In the genomic region with DNA sequence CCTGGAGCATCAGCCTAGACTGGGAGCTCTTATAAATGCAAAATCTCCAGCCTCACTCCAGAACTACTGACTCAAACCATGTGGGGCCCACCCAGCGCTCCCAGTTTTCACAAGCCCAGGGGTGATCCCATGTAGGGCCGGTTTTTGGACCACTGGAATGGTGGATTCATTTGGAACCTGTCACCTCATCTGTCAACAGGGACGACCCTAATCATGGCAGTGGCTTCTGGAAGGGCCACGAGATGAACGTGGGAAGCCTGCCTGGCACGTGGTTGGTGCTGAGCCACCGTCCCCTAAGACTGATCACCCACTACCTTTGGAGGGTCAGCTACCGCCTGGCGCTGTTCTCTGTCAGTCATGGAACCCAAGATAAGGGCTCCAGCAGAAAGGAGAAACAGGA, we compare ENCODE assay signal across 12 cellular contexts. TPM values are rescaled to one million over a fixed set of nuclear protein-coding genes. Genes with fewer than 3 reads are reported as not detected.
DNase-seq lines count a peak whose midpoint lies in the region; ATAC-seq and TF ChIP-seq lines count a peak whose summit lies in the region.
"Had no signal": no experiment of that assay in that cellular context is flagged by ENCODE, and none has a peak within 500 bp of the region (broad histone marks: within the 10 kb centered on the region; RNA-seq: fewer than 3 reads in every experiment).

No MANE protein-coding gene starts in this region.

- peak overlapping the region in 4 of 11 experiments; percentile 53 to 77 (median 64); a peak in 8 of 22 replicates for H3K9ac ChIP-seq in BLaER1 treated with 17β-estradiol and CSF1 and Interleukin-3, amounts not matched to agents 10 nM and 100 nM

- no peak overlapping the region for H3K27ac Mint-ChIP-seq in GM23338

- H3K27me3 Mint-ChIP-seq in GM23338 (ENCODE audit: insufficient read depth, low read depth, poor library complexity) = peaks cover 19% of the 10 kb centered on the region

- ATAC-seq in GM23338 = no peak
- no peak for ATAC-seq in HG02759 (IDR thresholded peaks at IDR 0.05; ENCODE audit: unreplicated experiment)
- no peak for ATAC-seq in HG03135 (IDR thresholded peaks at IDR 0.05; ENCODE audit: unreplicated experiment)

- no peak for DNase-seq in GM23338 (ENCODE audit: low spot score)
- no peak for DNase-seq in ascending aorta (ENCODE audit: low spot score in 2 of 2)
- DNase-seq in ovary = no peak
- DNase-seq in NOMO-1 treated with DMSO at 0.1 percent for 48 hours (lab: John Stamatoyannopoulos, UW; ENCODE audit: unreplicated experiment) = no peak
- DNase-seq in stimulated activated CD4-positive, alpha-beta T cell treated with anti-CD3 and anti-CD28 coated beads, Interleukin-4, amount 100 ng/mL, for 24 hours = no peak
- DNase-seq: Calu3, kidney, NCI-H226, thyroid gland had no signal

- peaks cover 20% of the 10 kb centered on the region for H3K4me1 Mint-ChIP-seq in GM23338

- H4K20me1 ChIP-seq in BLaER1 treated with 17β-estradiol and CSF1 and Interleukin-3, amounts not matched to agents 10 nM and 100 nM = no peaks in the 10 kb centered on the region
- H4K20me1 ChIP-seq in GM23338 (replicated peaks; ENCODE audit: insufficient read depth) = no peaks in the 10 kb centered on the region

- H3K27ac ChIP-seq in BLaER1 treated with 17β-estradiol and CSF1 and Interleukin-3, amounts not matched to agents 10 nM and 100 nM = peak overlapping the region in 8 of 11 experiments; percentile 52 to 94 (median 85); a peak in 16 of 22 replicates
- no peak overlapping the region for H3K27ac ChIP-seq in GM23338 (ENCODE audit: low read depth)
- peak overlapping the region; percentile 90 for H3K27ac ChIP-seq in ascending aorta
- peak overlapping the region; percentile 66 to 80 for H3K27ac ChIP-seq in ovary

- no peaks in the 10 kb centered on the region for H3K9me3 Mint-ChIP-seq in GM23338

- no peaks in the 10 kb centered on the region for H3K36me3 Mint-ChIP-seq in GM23338 (ENCODE audit: low read depth)

- no peak for TF ChIP-seq EP300 in ovary (IDR thresholded peaks at IDR 0.05)

- no peak overlapping the region for H3K4me3 ChIP-seq in BLaER1 treated with 17β-estradiol and CSF1 and Interleukin-3, amounts not matched to agents 10 nM and 100 nM
- H3K4me3 ChIP-seq in GM23338 (peak overlapping the region; percentile 57), ascending aorta (no peak overlapping the region), ovary (no peak overlapping the region)
- H3K4me3 ChIP-seq: thyroid gland had no signal

- peak overlapping the region in 10 of 11 experiments; percentile 49 to 94 (median 80); a peak in 17 of 22 replicates for H3K4me2 ChIP-seq in BLaER1 treated with 17β-estradiol and CSF1 and Interleukin-3, amounts not matched to agents 10 nM and 100 nM
- H3K4me2 ChIP-seq in GM23338 = peak overlapping the region; percentile 85

- H3K4me3 Mint-ChIP-seq in GM23338 = peak overlapping the region; percentile 32; the same call in 1 of the 3 replicates

- peaks cover 51 to 100% (median 96%) of the 10 kb centered on the region in 10 experiments for H3K4me1 ChIP-seq in BLaER1 treated with 17β-estradiol and CSF1 and Interleukin-3, amounts not matched to agents 10 nM and 100 nM
- H3K4me1 ChIP-seq in GM23338 (ENCODE audit: insufficient read depth) (peaks cover 9% of the 10 kb centered on the region; the same call in 1 of the 2 replicates), ascending aorta (peaks cover 7 to 41% of the 10 kb centered on the region in 2 donors), ovary (ENCODE audit: insufficient read depth) (peaks cover 5% of the 10 kb centered on the region)

- peak overlapping the region; percentile 99 for H2AFZ ChIP-seq in GM23338

- no peaks in the 10 kb centered on the region for H3K9me2 ChIP-seq in GM23338 (ENCODE audit: insufficient read depth)

- H3K9me3 ChIP-seq in BLaER1 treated with 17β-estradiol and CSF1 and Interleukin-3, amounts not matched to agents 10 nM and 100 nM (replicated peaks in 1 of 11) = peaks cover 0 to 4% (median 0%) of the 10 kb centered on the region in 11 experiments; a peak in 2 of 22 replicates
- H3K9me3 ChIP-seq in ascending aorta (no peaks in the 10 kb centered on the region), ovary (no peaks in the 10 kb centered on the region)
- H3K9me3 ChIP-seq: thyroid gland had no signal

- no peaks in the 10 kb centered on the region for H3K27me3 ChIP-seq in BLaER1 treated with 17β-estradiol and CSF1 and Interleukin-3, amounts not matched to agents 10 nM and 100 nM
- H3K27me3 ChIP-seq in GM23338 (ENCODE audit: insufficient read depth) (peaks cover 21% of the 10 kb centered on the region), ascending aorta (no peaks in the 10 kb centered on the region), ovary (no peaks in the 10 kb centered on the region)
- H3K27me3 ChIP-seq: thyroid gland had no signal

- WGBS in ovary, 3 donors = 82 to 90% (median 83%) methylated on average over 9 of the region's 9 CpGs

- TF ChIP-seq POLR2A in ovary (IDR thresholded peaks at IDR 0.05) = no peak

- H3F3A ChIP-seq in GM23338 (replicated peaks; ENCODE audit: low read depth) = peaks cover 8% of the 10 kb centered on the region

- intact Hi-C loops in ascending aorta (cut with DNase I) = loop anchor here (1.0 to 2.0 kb wide), 2 partner anchors 18 to 21 kb away; no protein-coding TSS in a partner anchor
- intact Hi-C loops in ovary (cut with DNase I) = no loop called here

- H3K79me2 ChIP-seq in GM23338 (replicated peaks; ENCODE audit: insufficient read depth) = no peaks in the 10 kb centered on the region

- H3K36me3 ChIP-seq in BLaER1 treated with 17β-estradiol and CSF1 and Interleukin-3, amounts not matched to agents 10 nM and 100 nM = no peaks in the 10 kb centered on the region
- no peaks in the 10 kb centered on the region for H3K36me3 ChIP-seq in GM23338 (ENCODE audit: insufficient read depth)
- no peaks in the 10 kb centered on the region for H3K36me3 ChIP-seq in ascending aorta
- no peaks in the 10 kb centered on the region for H3K36me3 ChIP-seq in ovary
- H3K36me3 ChIP-seq: thyroid gland had no signal

- TF ChIP-seq CTCF in GM23338 (conservative IDR thresholded peaks at IDR 0.05; ENCODE audit: low read depth in 2 of 2) (no peak), ascending aorta (IDR thresholded peaks at IDR 0.05) (no peak), ovary (IDR thresholded peaks at IDR 0.05) (no peak)

TF ChIP-seq in GM23338, 12 proteins besides CTCF, POLR2A, EP300 and RAD21 (continues in another document):
- TF ChIP-seq ZNF331 (CRISPR knock-in tag; IDR thresholded peaks at IDR 0.05; ENCODE audit: low read depth) (no peak), STAT1 (IDR thresholded peaks at IDR 0.05; ENCODE audit: unreplicated experiment) (no peak), EZH2 (IDR thresholded peaks at IDR 0.05; ENCODE audit: low read depth, unreplicated experiment) (no peak), POLR2AphosphoS5 (IDR thresholded peaks at IDR 0.05; ENCODE audit: low read depth) (no peak), CREB1 (CRISPR knock-in tag; IDR thresholded peaks at IDR 0.05; ENCODE audit: low read depth) (no peak), JUNB (IDR thresholded peaks at IDR 0.05; ENCODE audit: unreplicated experiment) (no peak)
- TF ChIP-seq, protein P1, sequence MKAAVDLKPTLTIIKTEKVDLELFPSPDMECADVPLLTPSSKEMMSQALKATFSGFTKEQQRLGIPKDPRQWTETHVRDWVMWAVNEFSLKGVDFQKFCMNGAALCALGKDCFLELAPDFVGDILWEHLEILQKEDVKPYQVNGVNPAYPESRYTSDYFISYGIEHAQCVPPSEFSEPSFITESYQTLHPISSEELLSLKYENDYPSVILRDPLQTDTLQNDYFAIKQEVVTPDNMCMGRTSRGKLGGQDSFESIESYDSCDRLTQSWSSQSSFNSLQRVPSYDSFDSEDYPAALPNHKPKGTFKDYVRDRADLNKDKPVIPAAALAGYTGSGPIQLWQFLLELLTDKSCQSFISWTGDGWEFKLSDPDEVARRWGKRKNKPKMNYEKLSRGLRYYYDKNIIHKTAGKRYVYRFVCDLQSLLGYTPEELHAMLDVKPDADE (IDR thresholded peaks at IDR 0.05) = no peak
- TF ChIP-seq, protein P2, sequence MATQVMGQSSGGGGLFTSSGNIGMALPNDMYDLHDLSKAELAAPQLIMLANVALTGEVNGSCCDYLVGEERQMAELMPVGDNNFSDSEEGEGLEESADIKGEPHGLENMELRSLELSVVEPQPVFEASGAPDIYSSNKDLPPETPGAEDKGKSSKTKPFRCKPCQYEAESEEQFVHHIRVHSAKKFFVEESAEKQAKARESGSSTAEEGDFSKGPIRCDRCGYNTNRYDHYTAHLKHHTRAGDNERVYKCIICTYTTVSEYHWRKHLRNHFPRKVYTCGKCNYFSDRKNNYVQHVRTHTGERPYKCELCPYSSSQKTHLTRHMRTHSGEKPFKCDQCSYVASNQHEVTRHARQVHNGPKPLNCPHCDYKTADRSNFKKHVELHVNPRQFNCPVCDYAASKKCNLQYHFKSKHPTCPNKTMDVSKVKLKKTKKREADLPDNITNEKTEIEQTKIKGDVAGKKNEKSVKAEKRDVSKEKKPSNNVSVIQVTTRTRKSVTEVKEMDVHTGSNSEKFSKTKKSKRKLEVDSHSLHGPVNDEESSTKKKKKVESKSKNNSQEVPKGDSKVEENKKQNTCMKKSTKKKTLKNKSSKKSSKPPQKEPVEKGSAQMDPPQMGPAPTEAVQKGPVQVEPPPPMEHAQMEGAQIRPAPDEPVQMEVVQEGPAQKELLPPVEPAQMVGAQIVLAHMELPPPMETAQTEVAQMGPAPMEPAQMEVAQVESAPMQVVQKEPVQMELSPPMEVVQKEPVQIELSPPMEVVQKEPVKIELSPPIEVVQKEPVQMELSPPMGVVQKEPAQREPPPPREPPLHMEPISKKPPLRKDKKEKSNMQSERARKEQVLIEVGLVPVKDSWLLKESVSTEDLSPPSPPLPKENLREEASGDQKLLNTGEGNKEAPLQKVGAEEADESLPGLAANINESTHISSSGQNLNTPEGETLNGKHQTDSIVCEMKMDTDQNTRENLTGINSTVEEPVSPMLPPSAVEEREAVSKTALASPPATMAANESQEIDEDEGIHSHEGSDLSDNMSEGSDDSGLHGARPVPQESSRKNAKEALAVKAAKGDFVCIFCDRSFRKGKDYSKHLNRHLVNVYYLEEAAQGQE (IDR thresholded peaks at IDR 0.05; ENCODE audit: unreplicated experiment) = no peak

RNA-seq across cellular contexts. Expression of a gene that starts 16.9 kb away (rescaled TPM):
- 31.0 and 33.7 TPM in 2 replicates for total RNA-seq in GM23338 (2014; rRNA removed; shearing (Covaris generic))
- polyA plus RNA-seq in GM23338 (2016; fragmentation: Nextera tagmentation; extraction: Ambion mirVana) (13.1 and 16.8 TPM in 2 replicates), ovary (10 to 100 TPM; 24.1 to 26.6 TPM)
- total RNA-seq in ascending aorta (33.0 TPM), ovary (10 to 100 TPM; 16.8 to 56.0 (median 42.8) TPM)

RNA-seq across cellular contexts. Expression of a gene that starts 32.7 kb away (rescaled TPM):
- total RNA-seq in GM23338 (2014; rRNA removed; shearing (Covaris generic)) = 1.0 and 1.4 TPM in 2 replicates
- polyA plus RNA-seq in GM23338 (2016; fragmentation: Nextera tagmentation; extraction: Ambion mirVana) = 0.39 and 0.63 TPM in 2 replicates
- total RNA-seq in ascending aorta = 16.7 TPM
- 1 to 10 TPM; 4.1 to 9.4 (median 5.5) TPM for total RNA-seq in ovary
- polyA plus RNA-seq in ovary = 1 to 10 TPM; 4.4 to 6.2 TPM

RNA-seq across cellular contexts. Expression of a gene that starts 51.2 kb away (rescaled TPM):
- total RNA-seq in GM23338 (2014; rRNA removed; shearing (Covaris generic)) = 40.5 and 49.4 TPM in 2 replicates
- polyA plus RNA-seq in GM23338 (2016; fragmentation: Nextera tagmentation; extraction: Ambion mirVana) = 21.9 and 23.9 TPM in 2 replicates
- 18.2 TPM for total RNA-seq in ascending aorta
- total RNA-seq in ovary = 10 to 100 TPM; 22.4 to 49.2 (median 39.5) TPM
- 10 to 100 TPM; 13.4 to 36.9 TPM for polyA plus RNA-seq in ovary
